Comparison of ENCODE assay signal across 21 cellular contexts in the genomic region with DNA sequence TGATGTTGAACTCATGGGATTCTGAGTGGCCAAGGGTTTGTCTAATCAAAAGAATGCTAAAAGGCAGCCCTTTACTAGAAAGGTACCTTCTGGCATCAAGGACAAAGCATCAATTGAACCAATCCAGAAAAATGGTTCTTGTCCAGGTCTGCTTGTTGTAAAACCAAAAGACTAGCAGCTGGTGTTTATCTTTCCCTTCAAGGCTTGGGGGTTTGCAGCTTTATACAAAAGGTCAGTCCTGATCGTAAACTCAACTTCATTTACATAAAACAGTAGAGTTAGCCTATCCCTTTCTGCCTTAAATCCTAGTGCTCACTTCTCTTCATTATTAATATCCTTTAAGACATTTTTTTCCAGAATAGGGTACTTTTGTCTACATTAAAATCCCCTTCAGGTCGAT.
"Had no signal": no experiment of that assay in that cellular context is flagged by ENCODE, and none has a peak within 500 bp of the region (broad histone marks: within the 10 kb centered on the region; RNA-seq: fewer than 3 reads in every experiment).

No MANE protein-coding gene starts in this region.

- DNase-seq: activated CD4-positive, alpha-beta memory T cell treated with anti-CD3 and anti-CD28 coated beads for 36 hours; activated CD4-positive, alpha-beta T cell treated with anti-CD3 and anti-CD28 coated beads, Interleukin-2, amount 10 ng/mL, durations not matched to agents 7 days and 5 days; activated CD4-positive, CD25-positive, alpha-beta regulatory T cell; activated CD8-positive, alpha-beta memory T cell treated with anti-CD3 and anti-CD28 coated beads for 24 hours; activated effector memory CD4-positive, alpha-beta T cell treated with anti-CD3 and anti-CD28 coated beads, Interleukin-2, amount 50 U/mL, for 16 hours; activated naive CD4-positive, alpha-beta T cell treated with anti-CD3 and anti-CD28 coated beads for 36 hours; activated T-cell treated with anti-CD3 and anti-CD28 coated beads, Interleukin-2, amount 50 U/mL, for 4 hours; amygdala; NCI-H1092; NCI-H345; NCI-H510A; NCI-H526 treated with DMSO at 0.1 percent for 48 hours; Peyer's patch; Right ventricle myocardium superior; SJCRH30; SK-N-SH; T-helper 1 cell had no signal

- H3K27me3 ChIP-seq: Peyer's patch, SJCRH30 had no signal

- H3K4me2 ChIP-seq: KMS-11, SK-N-SH had no signal

- H3K9me3 ChIP-seq: Peyer's patch, SJCRH30, SK-N-SH had no signal

- H3K9me2 ChIP-seq: SK-N-SH had no signal

- H3K4me1 ChIP-seq: Peyer's patch, SJCRH30 had no signal

- H3K9ac ChIP-seq: KMS-11, SK-N-SH had no signal

- FAIRE-seq: astrocyte had no signal

- H3K27ac ChIP-seq: KMS-11, Peyer's patch, RWPE1, SJCRH30, VCaP had no signal

- H3K4me3 ChIP-seq: Peyer's patch, SJCRH30 had no signal

- ATAC-seq: activated T-cell treated with anti-CD3 and anti-CD28 coated beads, Interleukin-2, amount 50 U/mL, for 4 hours had no signal

- H3K36me3 ChIP-seq: Peyer's patch, SJCRH30 had no signal
